31 cellular contexts compared by ENCODE assay signal in the genomic region with DNA sequence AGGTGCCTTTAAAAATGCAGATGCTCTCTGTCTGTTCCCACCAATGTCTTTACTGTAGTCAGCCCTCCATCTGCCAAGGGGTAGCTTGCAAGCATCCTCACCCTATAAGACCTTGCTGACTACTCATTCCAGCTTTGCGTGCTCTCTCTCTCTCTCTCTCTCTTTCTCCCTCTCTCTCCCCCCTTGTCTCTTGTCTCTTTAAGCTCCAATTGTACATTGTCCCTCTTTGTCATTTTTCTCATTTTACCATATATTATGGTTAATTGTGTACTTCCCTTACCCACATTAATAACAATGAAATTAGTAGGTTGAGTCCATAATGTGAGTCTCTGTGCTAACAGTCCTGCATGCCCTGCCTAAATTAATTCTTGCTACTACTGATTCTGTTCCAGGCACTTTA.
DNase-seq lines count a peak whose midpoint lies in the region; ATAC-seq and TF ChIP-seq lines count a peak whose summit lies in the region.
"Had no signal": no experiment of that assay in that cellular context is flagged by ENCODE, and none has a peak within 500 bp of the region (broad histone marks: within the 10 kb centered on the region; RNA-seq: fewer than 3 reads in every experiment).

No MANE protein-coding gene starts in this region.

- H3K27ac ChIP-seq in HEK293 (ENCODE audit: extremely low read depth, low read depth, low read length): no peak overlapping the region
- H3K27ac ChIP-seq: 22Rv1; A549; BLaER1; BLaER1 treated with 17β-estradiol and CSF1 and Interleukin-3, amounts not matched to agents 10 nM and 100 nM; C4-2B had no signal

- in situ Hi-C loops in HAP-1 (cut with MboI; ENCODE audit: low sequenced_read_pairs): no loop called here

- DNase-seq in glutamatergic neuron (no peak), HAP-1 (ENCODE audit: low spot score in 2 of 2) (no peak)
- DNase-seq: 8988T; ACHN; AML-193; BE2C; C1 segment of cervical spinal cord; Caco-2; Calu3; CD4-positive, alpha-beta memory T cell; CD4-positive, alpha-beta T cell; CD4-positive, CD25-positive, alpha-beta regulatory T cell; CD8-positive, alpha-beta memory T cell; CD8-positive, alpha-beta T cell; COR-L47; DMS 273 treated with DMSO at 0.1 percent for 48 hours; DMS153; DMS53; DMS79; DMS79 treated with DMSO at 0.1 percent for 48 hours; DND-41; EL had no signal

- TF ChIP-seq CTCF in HEK293 (tag by site-specific recombination; IDR thresholded peaks at IDR 0.05): no peak
- no peak for TF ChIP-seq CTCF in glutamatergic neuron (IDR thresholded peaks at IDR 0.05; ENCODE audit: partially characterized antibody, unreplicated experiment)

- H3K9me3 ChIP-seq in HEK293 (ENCODE audit: control insufficient read depth, insufficient read depth, low read depth, low read length) (no peaks in the 10 kb centered on the region), HAP-1 (no peaks in the 10 kb centered on the region; the same call in 1 of the 2 replicates)
- H3K9me3 ChIP-seq: BE2C, Caco-2 had no signal

- H3K4me1 Mint-ChIP-seq in glutamatergic neuron (ENCODE audit: low read depth, unreplicated experiment): no peaks in the 10 kb centered on the region
- H3K4me1 Mint-ChIP-seq: B cell; CD14-positive monocyte; CD4-positive, alpha-beta memory T cell; CD4-positive, CD25-positive, alpha-beta regulatory T cell; CD8-positive, alpha-beta memory T cell had no signal

- H3K36me3 Mint-ChIP-seq in glutamatergic neuron (ENCODE audit: unreplicated experiment): peaks cover 7% of the 10 kb centered on the region
- H3K36me3 Mint-ChIP-seq: CD14-positive monocyte; CD4-positive, alpha-beta memory T cell; CD4-positive, CD25-positive, alpha-beta regulatory T cell; CD8-positive, alpha-beta memory T cell; CD8-positive, alpha-beta T cell had no signal

- peak overlapping the region; percentile 1 for H3K27ac Mint-ChIP-seq in glutamatergic neuron (ENCODE audit: unreplicated experiment)
- H3K27ac Mint-ChIP-seq: B cell; CD14-positive monocyte; CD4-positive, alpha-beta memory T cell; CD4-positive, alpha-beta T cell; CD4-positive, CD25-positive, alpha-beta regulatory T cell; CD8-positive, alpha-beta memory T cell; CD8-positive, alpha-beta T cell had no signal

- no peaks in the 10 kb centered on the region for H3K4me1 ChIP-seq in HEK293 (ENCODE audit: control insufficient read depth, insufficient read depth, low read length)
- no peaks in the 10 kb centered on the region for H3K4me1 ChIP-seq in HAP-1
- H3K4me1 ChIP-seq: A549, BE2C, Caco-2 had no signal

- no peak for ATAC-seq in GM19452 (IDR thresholded peaks at IDR 0.05; ENCODE audit: unreplicated experiment)
- ATAC-seq: A549; CD8-positive, alpha-beta T cell had no signal

- no peak overlapping the region for H3K4me3 ChIP-seq in HEK293 (ENCODE audit: low read depth, low read length)
- no peak overlapping the region for H3K4me3 ChIP-seq in HAP-1
- H3K4me3 ChIP-seq: A549; BLaER1; BLaER1 treated with 17β-estradiol and CSF1 and Interleukin-3, amounts not matched to agents 10 nM and 100 nM had no signal

- H3K36me3 ChIP-seq in HEK293 (ENCODE audit: control insufficient read depth in 2 of 2, insufficient read depth in 1 of 2, low read length in 2 of 2) (no peaks in the 10 kb centered on the region), HAP-1 (replicated peaks) (no peaks in the 10 kb centered on the region)
- H3K36me3 ChIP-seq: BE2C; BLaER1; BLaER1 treated with 17β-estradiol and CSF1 and Interleukin-3, amounts not matched to agents 10 nM and 100 nM had no signal

- H3K27me3 Mint-ChIP-seq in glutamatergic neuron (ENCODE audit: unreplicated experiment): peaks cover 4% of the 10 kb centered on the region
- H3K27me3 Mint-ChIP-seq: B cell; CD4-positive, alpha-beta memory T cell; CD4-positive, CD25-positive, alpha-beta regulatory T cell had no signal

- CTCF ChIA-PET in HEK293 (lab: Yijun Ruan, JAX): no interaction called here

- POLR2A ChIA-PET in HEK293 (lab: Yijun Ruan, JAX): no interaction called here

- H3K4me3 Mint-ChIP-seq in glutamatergic neuron (ENCODE audit: unreplicated experiment): no peak overlapping the region
- H3K4me3 Mint-ChIP-seq: B cell; CD14-positive monocyte; CD4-positive, alpha-beta memory T cell; CD4-positive, alpha-beta T cell; CD4-positive, CD25-positive, alpha-beta regulatory T cell; CD8-positive, alpha-beta memory T cell; CD8-positive, alpha-beta T cell had no signal

- H3K9me3 Mint-ChIP-seq in glutamatergic neuron (ENCODE audit: unreplicated experiment): peaks cover 2% of the 10 kb centered on the region

- no peaks in the 10 kb centered on the region for H3K27me3 ChIP-seq in HAP-1 (ENCODE audit: low read depth)
- H3K27me3 ChIP-seq: BE2C; BLaER1 treated with 17β-estradiol and CSF1 and Interleukin-3, amounts not matched to agents 10 nM and 100 nM had no signal

TF ChIP-seq in HEK293, 187 proteins besides CTCF, POLR2A, EP300 and RAD21:
- TF ChIP-seq ZNF37A (tag by site-specific recombination; IDR thresholded peaks at IDR 0.05): no peak
- peak; percentile 92 for TF ChIP-seq ZNF133 (tag by site-specific recombination; IDR thresholded peaks at IDR 0.05)
- no peak for TF ChIP-seq ZNF311 (tag by site-specific recombination; IDR thresholded peaks at IDR 0.05; ENCODE audit: borderline replicate concordance)
TF ChIP-seq in HEK293: peak in this region for 1.
